9 cellular contexts compared by ENCODE assay signal in the genomic region with DNA sequence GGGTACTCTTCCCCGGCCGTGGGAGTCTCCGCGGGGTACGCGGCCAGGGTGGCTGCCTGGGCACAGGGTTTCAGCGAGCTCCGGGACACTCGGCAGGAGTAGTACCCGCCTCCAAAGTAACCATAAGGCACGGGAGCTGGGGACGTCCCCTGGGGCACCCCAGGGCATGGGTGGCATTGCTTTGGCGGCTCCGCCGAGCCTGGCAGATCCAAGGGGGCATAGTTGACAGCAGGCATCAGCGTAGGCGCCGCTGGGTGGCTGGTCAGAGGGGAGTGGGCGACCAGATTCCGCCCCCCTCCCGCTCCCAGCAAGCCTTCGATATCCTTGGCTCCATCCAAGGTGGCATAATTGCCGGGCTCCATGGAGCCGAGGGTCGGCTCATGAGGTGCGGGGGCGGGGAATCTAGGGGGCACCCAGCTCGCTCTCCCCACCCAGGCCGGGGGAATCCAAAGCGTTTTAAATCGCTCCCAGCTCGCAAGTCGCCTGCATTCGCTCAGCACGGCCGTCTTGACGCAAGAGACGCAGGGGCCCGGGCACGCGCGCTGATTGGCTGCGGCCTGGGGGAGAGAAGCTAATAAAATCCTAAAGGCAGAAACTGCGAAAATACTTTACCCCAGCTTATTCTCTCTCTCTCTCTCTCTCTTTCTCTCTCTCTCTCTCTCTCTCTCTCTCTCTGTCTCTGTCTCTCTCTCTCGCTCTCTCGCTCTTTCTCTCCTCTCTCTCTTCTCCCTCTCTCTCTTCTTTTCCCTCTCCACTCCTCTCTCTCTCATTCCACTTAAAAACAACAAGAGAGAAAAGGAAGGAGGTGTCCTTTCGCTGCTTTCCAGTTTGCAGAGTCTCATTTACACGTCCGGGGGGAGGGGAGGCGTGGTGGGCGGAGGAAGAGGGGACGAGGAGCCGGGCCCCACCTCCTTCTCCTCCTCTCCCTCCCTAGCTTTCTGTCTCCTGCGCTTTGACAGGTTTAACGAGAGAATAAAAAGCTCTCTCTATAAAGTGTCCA. TPM values are rescaled to one million over a fixed set of nuclear protein-coding genes. Genes with fewer than 3 reads are reported as not detected.
DNase-seq lines count a peak whose midpoint lies in the region; ATAC-seq and TF ChIP-seq lines count a peak whose summit lies in the region.
"Had no signal": no experiment of that assay in that cellular context is flagged by ENCODE, and none has a peak within 500 bp of the region (broad histone marks: within the 10 kb centered on the region; RNA-seq: fewer than 3 reads in every experiment).

A gene (minus strand): TSS at position 519 of the 1,000 bp plus-strand sequence. CDS start 157 bp downstream, at position 362.

- H3K9ac ChIP-seq in colonic mucosa (ENCODE audit: low read depth in 2 of 2, low read length in 2 of 2) (peak within 1 kb of the TSS in 1 of 2 donors; percentile 32), neural cell (ENCODE audit: low read length) (peak within 1 kb of the TSS; percentile 23)

- H3K36me3 ChIP-seq in colonic mucosa (no peaks in the 10 kb centered on the region), neural cell (ENCODE audit: insufficient read depth, low read length) (no peaks in the 10 kb centered on the region)

- no peaks in the 10 kb centered on the region for H3K9me2 ChIP-seq in neural cell (ENCODE audit: insufficient read depth, low read length)

- H2AFZ ChIP-seq in neural cell (ENCODE audit: low read depth, low read length) = no peak within 1 kb of the TSS

- H4K20me1 ChIP-seq in neural cell (ENCODE audit: insufficient read depth) = no peaks in the 10 kb centered on the region

- TF ChIP-seq CTCF in colonic mucosa (IDR thresholded peaks at IDR 0.05) = no peak
- TF ChIP-seq CTCF in neural cell (IDR thresholded peaks at IDR 0.05; ENCODE audit: poor library complexity, severe bottlenecking) = no peak

- H3K79me2 ChIP-seq in neural cell (replicated peaks; ENCODE audit: insufficient read depth, low read length) = no peaks in the 10 kb centered on the region

- no peak for TF ChIP-seq RAD21 in neural cell (conservative IDR thresholded peaks at IDR 0.05)

- H3K4me3 ChIP-seq in colonic mucosa = peak within 1 kb of the TSS; percentile 45
- H3K4me3 ChIP-seq in neural cell (ENCODE audit: low read length) = peak within 1 kb of the TSS; percentile 67

- no peak within 1 kb of the TSS for H3K4me2 ChIP-seq in neural cell (ENCODE audit: low read length)

- H3K36me3 Mint-ChIP-seq in activated naive CD4-positive, alpha-beta T cell treated with anti-CD3 and anti-CD28 coated beads, Interleukin-2, amount 50 U/mL, for 72 hours = peaks cover 0 to 7% of the 10 kb centered on the region in 2 donors

- ATAC-seq in activated naive CD4-positive, alpha-beta T cell treated with anti-CD3 and anti-CD28 coated beads, Interleukin-2, amount 50 U/mL, for 72 hours = no peak
- ATAC-seq in GM19328 (IDR thresholded peaks at IDR 0.05; ENCODE audit: unreplicated experiment) = no peak
- no peak for ATAC-seq in GM21717 (IDR thresholded peaks at IDR 0.05; ENCODE audit: unreplicated experiment)

- H3K9me3 Mint-ChIP-seq in activated naive CD4-positive, alpha-beta T cell treated with anti-CD3 and anti-CD28 coated beads, Interleukin-2, amount 50 U/mL, for 72 hours = no peaks in the 10 kb centered on the region

- intact Hi-C loops in colonic mucosa (cut with DNase I) = no loop called here

- peaks cover 38% of the 10 kb centered on the region for H3K27me3 ChIP-seq in colonic mucosa
- peaks cover 100% of the 10 kb centered on the region for H3K27me3 ChIP-seq in neural cell (ENCODE audit: insufficient read depth, low read depth, low read length)

- peak within 1 kb of the TSS; percentile 85 for H3K27ac ChIP-seq in colonic mucosa
- no peak within 1 kb of the TSS for H3K27ac ChIP-seq in neural cell (ENCODE audit: low read length)

- TF ChIP-seq EP300 in neural cell (conservative IDR thresholded peaks at IDR 0.05; ENCODE audit: poor library complexity, severe bottlenecking) = no peak

- no peaks in the 10 kb centered on the region for H3K4me1 ChIP-seq in colonic mucosa

- peak; percentile 42 for DNase-seq in activated naive CD4-positive, alpha-beta T cell treated with Interleukin-2 at 50 U/mL for 16 hours
- no peak for DNase-seq in activated naive CD4-positive, alpha-beta T cell treated with anti-CD3 and anti-CD28 coated beads, Interleukin-2, amount 50 U/mL, for 72 hours (ENCODE audit: low spot score in 2 of 2)
- peak; percentile 83 for DNase-seq in RKO (ENCODE audit: low spot score)
- peak; percentile 95 for DNase-seq in colonic mucosa
- no peak for DNase-seq in NCI-H1694 (lab: John Stamatoyannopoulos, UW)

- no peak within 1 kb of the TSS for H3K27ac Mint-ChIP-seq in activated naive CD4-positive, alpha-beta T cell treated with anti-CD3 and anti-CD28 coated beads, Interleukin-2, amount 50 U/mL, for 72 hours

- no peaks in the 10 kb centered on the region for H3F3A ChIP-seq in neural cell (ENCODE audit: insufficient read depth, low read length, poor library complexity, severe bottlenecking)

- H3K9me3 ChIP-seq in colonic mucosa (no peaks in the 10 kb centered on the region), neural cell (ENCODE audit: low read length) (peaks cover 4% of the 10 kb centered on the region)

TF ChIP-seq in neural cell, 6 proteins besides CTCF, POLR2A, EP300 and RAD21:
- peak; percentile 38 for TF ChIP-seq EZH2 (IDR thresholded peaks at IDR 0.05; ENCODE audit: borderline replicate concordance, insufficient read depth, low read length, poor library complexity, severe bottlenecking)
- TF ChIP-seq, protein P1, sequence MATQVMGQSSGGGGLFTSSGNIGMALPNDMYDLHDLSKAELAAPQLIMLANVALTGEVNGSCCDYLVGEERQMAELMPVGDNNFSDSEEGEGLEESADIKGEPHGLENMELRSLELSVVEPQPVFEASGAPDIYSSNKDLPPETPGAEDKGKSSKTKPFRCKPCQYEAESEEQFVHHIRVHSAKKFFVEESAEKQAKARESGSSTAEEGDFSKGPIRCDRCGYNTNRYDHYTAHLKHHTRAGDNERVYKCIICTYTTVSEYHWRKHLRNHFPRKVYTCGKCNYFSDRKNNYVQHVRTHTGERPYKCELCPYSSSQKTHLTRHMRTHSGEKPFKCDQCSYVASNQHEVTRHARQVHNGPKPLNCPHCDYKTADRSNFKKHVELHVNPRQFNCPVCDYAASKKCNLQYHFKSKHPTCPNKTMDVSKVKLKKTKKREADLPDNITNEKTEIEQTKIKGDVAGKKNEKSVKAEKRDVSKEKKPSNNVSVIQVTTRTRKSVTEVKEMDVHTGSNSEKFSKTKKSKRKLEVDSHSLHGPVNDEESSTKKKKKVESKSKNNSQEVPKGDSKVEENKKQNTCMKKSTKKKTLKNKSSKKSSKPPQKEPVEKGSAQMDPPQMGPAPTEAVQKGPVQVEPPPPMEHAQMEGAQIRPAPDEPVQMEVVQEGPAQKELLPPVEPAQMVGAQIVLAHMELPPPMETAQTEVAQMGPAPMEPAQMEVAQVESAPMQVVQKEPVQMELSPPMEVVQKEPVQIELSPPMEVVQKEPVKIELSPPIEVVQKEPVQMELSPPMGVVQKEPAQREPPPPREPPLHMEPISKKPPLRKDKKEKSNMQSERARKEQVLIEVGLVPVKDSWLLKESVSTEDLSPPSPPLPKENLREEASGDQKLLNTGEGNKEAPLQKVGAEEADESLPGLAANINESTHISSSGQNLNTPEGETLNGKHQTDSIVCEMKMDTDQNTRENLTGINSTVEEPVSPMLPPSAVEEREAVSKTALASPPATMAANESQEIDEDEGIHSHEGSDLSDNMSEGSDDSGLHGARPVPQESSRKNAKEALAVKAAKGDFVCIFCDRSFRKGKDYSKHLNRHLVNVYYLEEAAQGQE (IDR thresholded peaks at IDR 0.05; ENCODE audit: borderline replicate concordance) = no peak

RNA-seq across cellular contexts. Expression of the gene that starts here (rescaled TPM):
- not detected for total RNA-seq in activated naive CD4-positive, alpha-beta T cell treated with anti-CD3 and anti-CD28 coated beads, Interleukin-2, amount 50 U/mL, for 72 hours
- 100 to 1,000 TPM in 1 of 2 donors, 10 to 100 TPM in 1; 82.9 to 122 TPM for total RNA-seq in colonic mucosa
- not detected in 2 replicates for polyA plus RNA-seq in neural cell
- not detected in 2 replicates for polyA minus RNA-seq in neural cell
- polyA plus RNA-seq: adipose tissue had no signal

Comparison
In these comparisons a context has a peak if more than half of its experiments do, and no peak if none do; other contexts are left out.
1. RNA of the gene that starts here (total RNA-seq): 82.9 to 122 TPM in colonic mucosa; not detected in activated naive CD4-positive, alpha-beta T cell treated with anti-CD3 and anti-CD28 coated beads, Interleukin-2, amount 50 U/mL, for 72 hours; every median in the first group is over 10 times any median in the second.
2. DNase-seq: peak in activated naive CD4-positive, alpha-beta T cell treated with Interleukin-2 at 50 U/mL for 16 hours (single experiment), RKO (single experiment) and colonic mucosa (single experiment); none in activated naive CD4-positive, alpha-beta T cell treated with anti-CD3 and anti-CD28 coated beads, Interleukin-2, amount 50 U/mL, for 72 hours (0 of 2) and NCI-H1694 (single experiment).